ENCODE assay signal across 20 cellular contexts in the genomic region with DNA sequence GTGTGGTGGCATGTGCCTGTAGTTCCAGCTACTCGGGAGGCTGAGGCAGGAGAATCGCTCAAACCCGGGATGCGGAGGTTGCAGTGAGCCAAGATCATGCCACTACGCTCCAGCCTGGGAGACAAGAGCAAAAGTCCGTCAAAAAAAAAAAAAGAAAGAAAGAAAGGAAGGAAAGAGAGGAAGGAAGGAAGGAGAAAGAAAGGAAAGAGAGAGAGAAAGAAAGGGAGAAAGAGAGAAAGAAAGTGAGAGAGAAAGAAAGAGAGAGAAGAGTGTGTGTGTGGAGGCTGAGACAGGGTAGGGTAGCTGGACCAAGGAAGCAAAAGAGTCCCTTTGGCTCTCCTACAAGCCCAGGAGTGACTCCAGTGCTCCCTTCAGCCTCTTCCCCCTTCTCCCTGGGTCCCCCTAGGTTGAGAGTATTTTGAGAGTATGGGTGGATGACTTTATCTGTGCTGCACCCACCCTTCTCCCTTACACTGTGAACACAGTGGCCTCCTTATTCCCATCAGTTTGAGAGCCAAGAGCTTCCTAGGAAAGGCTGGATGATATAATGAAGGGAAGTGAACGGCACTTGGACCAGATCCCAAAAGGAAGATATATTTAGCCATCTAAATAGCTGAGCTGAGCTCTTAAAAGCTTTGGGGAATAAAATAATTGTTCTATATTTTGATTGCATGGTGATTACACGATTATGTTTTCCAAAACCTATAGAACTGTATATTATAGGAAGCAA. TPM values are rescaled to one million over a fixed set of nuclear protein-coding genes. Genes with fewer than 3 reads are reported as not detected.
DNase-seq lines count a peak whose midpoint lies in the region; ATAC-seq and TF ChIP-seq lines count a peak whose summit lies in the region.
"Had no signal": no experiment of that assay in that cellular context is flagged by ENCODE, and none has a peak within 500 bp of the region (broad histone marks: within the 10 kb centered on the region; RNA-seq: fewer than 3 reads in every experiment).

No MANE protein-coding gene starts in this region.

- no peaks in the 10 kb centered on the region for H3K27me3 ChIP-seq in BLaER1 treated with 17β-estradiol and CSF1 and Interleukin-3, amounts not matched to agents 10 nM and 100 nM
- no peaks in the 10 kb centered on the region for H3K27me3 ChIP-seq in foreskin keratinocyte
- H3K27me3 ChIP-seq: BE2C, SJSA1 had no signal

- H4K20me1 ChIP-seq in BLaER1 treated with 17β-estradiol and CSF1 and Interleukin-3, amounts not matched to agents 10 nM and 100 nM = no peaks in the 10 kb centered on the region

- no peak for DNase-seq in SK-N-MC (ENCODE audit: low read depth, low spot score)
- peak; percentile 44 for DNase-seq in fibroblast of the aortic adventitia (ENCODE audit: low read depth)
- no peak for DNase-seq in nephron progenitor cell
- DNase-seq in foreskin keratinocyte = no peak
- DNase-seq: activated B cell treated with CpG ODN at 0.5 μM for 24 hours; activated CD8-positive, alpha-beta T cell treated with anti-CD3 and anti-CD28 coated beads for 36 hours; activated T-cell treated with anti-CD3 and anti-CD28 coated beads, Interleukin-2, amount 50 U/mL, for 4 hours; BE2C; NCI-H1417 treated with DMSO at 0.1 percent for 48 hours; NCI-H748 treated with DMSO at 0.1 percent for 48 hours; PC-3 had no signal

- ATAC-seq in HG03460 (IDR thresholded peaks at IDR 0.05; ENCODE audit: unreplicated experiment) = no peak
- no peak for ATAC-seq in HG02678 (IDR thresholded peaks at IDR 0.05; ENCODE audit: unreplicated experiment)
- ATAC-seq in foreskin keratinocyte = no peak
- ATAC-seq: activated CD8-positive, alpha-beta T cell treated with anti-CD3 and anti-CD28 coated beads for 36 hours; activated T-cell treated with anti-CD3 and anti-CD28 coated beads, Interleukin-2, amount 50 U/mL, for 4 hours; PC-3; stimulated activated effector memory CD8-positive, alpha-beta T cell treated with anti-CD3 and anti-CD28 coated beads, Interleukin-12 subunit alpha, Interleukin-12 subunit beta, amount 100 ng/mL, for 72 hours had no signal

- peaks cover 10% of the 10 kb centered on the region for H3K36me3 Mint-ChIP-seq in nephron progenitor cell (ENCODE audit: low read depth)
- H3K36me3 Mint-ChIP-seq: activated naive CD8-positive, alpha-beta T cell had no signal

- peaks cover 9% of the 10 kb centered on the region for H3K9me3 Mint-ChIP-seq in nephron progenitor cell
- H3K9me3 Mint-ChIP-seq: activated B cell treated with CpG ODN at 0.5 μM for 24 hours; activated CD8-positive, alpha-beta T cell treated with anti-CD3 and anti-CD28 coated beads for 36 hours; activated T-cell treated with anti-CD3 and anti-CD28 coated beads, Interleukin-2, amount 50 U/mL, for 4 hours; stimulated activated effector memory CD8-positive, alpha-beta T cell treated with anti-CD3 and anti-CD28 coated beads, Interleukin-12 subunit alpha, Interleukin-12 subunit beta, amount 100 ng/mL, for 72 hours had no signal

- peak overlapping the region; percentile 54 for H3K27ac Mint-ChIP-seq in nephron progenitor cell
- H3K27ac Mint-ChIP-seq: activated B cell treated with CpG ODN at 0.5 μM for 24 hours; activated CD8-positive, alpha-beta T cell treated with anti-CD3 and anti-CD28 coated beads for 36 hours; activated naive CD8-positive, alpha-beta T cell; stimulated activated effector memory CD8-positive, alpha-beta T cell treated with anti-CD3 and anti-CD28 coated beads, Interleukin-12 subunit alpha, Interleukin-12 subunit beta, amount 100 ng/mL, for 72 hours had no signal

- no peaks in the 10 kb centered on the region for H3K27me3 Mint-ChIP-seq in nephron progenitor cell (ENCODE audit: low read depth, poor library complexity)
- H3K27me3 Mint-ChIP-seq: activated B cell treated with CpG ODN at 0.5 μM for 24 hours; activated CD8-positive, alpha-beta T cell treated with anti-CD3 and anti-CD28 coated beads for 36 hours; activated naive CD8-positive, alpha-beta T cell had no signal

- peak overlapping the region in 9 of 11 experiments; percentile 10 to 82 (median 75); a peak in 15 of 22 replicates for H3K4me2 ChIP-seq in BLaER1 treated with 17β-estradiol and CSF1 and Interleukin-3, amounts not matched to agents 10 nM and 100 nM

- peak overlapping the region in 5 of 11 experiments; percentile 54 to 70 (median 61); a peak in 7 of 22 replicates for H3K9ac ChIP-seq in BLaER1 treated with 17β-estradiol and CSF1 and Interleukin-3, amounts not matched to agents 10 nM and 100 nM
- H3K9ac ChIP-seq in SK-N-MC (ENCODE audit: insufficient read length) = no peak overlapping the region

- no peak overlapping the region for H3K4me3 Mint-ChIP-seq in nephron progenitor cell
- H3K4me3 Mint-ChIP-seq: activated B cell treated with CpG ODN at 0.5 μM for 24 hours; activated CD8-positive, alpha-beta T cell treated with anti-CD3 and anti-CD28 coated beads for 36 hours; activated naive CD8-positive, alpha-beta T cell; activated T-cell treated with anti-CD3 and anti-CD28 coated beads, Interleukin-2, amount 50 U/mL, for 4 hours; stimulated activated effector memory CD8-positive, alpha-beta T cell treated with anti-CD3 and anti-CD28 coated beads, Interleukin-12 subunit alpha, Interleukin-12 subunit beta, amount 100 ng/mL, for 72 hours had no signal

- peaks cover 0 to 40% (median 22%) of the 10 kb centered on the region in 10 experiments; a peak in 17 of 20 replicates for H3K4me1 ChIP-seq in BLaER1 treated with 17β-estradiol and CSF1 and Interleukin-3, amounts not matched to agents 10 nM and 100 nM
- H3K4me1 ChIP-seq in foreskin keratinocyte = no peaks in the 10 kb centered on the region
- H3K4me1 ChIP-seq: BE2C, SJSA1 had no signal

- no peaks in the 10 kb centered on the region for H3K9me3 ChIP-seq in BLaER1 treated with 17β-estradiol and CSF1 and Interleukin-3, amounts not matched to agents 10 nM and 100 nM (replicated peaks in 1 of 11)
- H3K9me3 ChIP-seq in SK-N-MC (ENCODE audit: low read depth, low read length) = no peaks in the 10 kb centered on the region
- H3K9me3 ChIP-seq: BE2C, SJSA1, thoracic aorta had no signal

- peaks cover 4% of the 10 kb centered on the region for H3K4me1 Mint-ChIP-seq in nephron progenitor cell
- H3K4me1 Mint-ChIP-seq: activated B cell treated with CpG ODN at 0.5 μM for 24 hours had no signal

- H3K4me3 ChIP-seq in BLaER1 treated with 17β-estradiol and CSF1 and Interleukin-3, amounts not matched to agents 10 nM and 100 nM = no peak overlapping the region
- H3K4me3 ChIP-seq in SK-N-MC (no peak overlapping the region), fibroblast of the aortic adventitia (ENCODE audit: low read depth, low read length) (no peak overlapping the region)
- H3K4me3 ChIP-seq: coronary artery, SJSA1, thoracic aorta had no signal

- TF ChIP-seq CTCF in fibroblast of the aortic adventitia (IDR thresholded peaks at IDR 0.05; ENCODE audit: insufficient read depth, low read length) (no peak), nephron progenitor cell (IDR thresholded peaks at IDR 0.05) (no peak), foreskin keratinocyte (conservative IDR thresholded peaks at IDR 0.05) (no peak)

- peak overlapping the region in 10 of 11 experiments; percentile 37 to 87 (median 70); a peak in 19 of 22 replicates for H3K27ac ChIP-seq in BLaER1 treated with 17β-estradiol and CSF1 and Interleukin-3, amounts not matched to agents 10 nM and 100 nM
- H3K27ac ChIP-seq in SK-N-MC = 0 out of 2 replicates have a peak overlapping the region, but pooled peaks have one; percentile 49
- no peak overlapping the region for H3K27ac ChIP-seq in foreskin keratinocyte
- H3K27ac ChIP-seq: coronary artery, epithelial cell of prostate, SJSA1, thoracic aorta had no signal

- peaks cover 0 to 10% (median 0%) of the 10 kb centered on the region in 11 experiments; a peak in 2 of 22 replicates for H3K36me3 ChIP-seq in BLaER1 treated with 17β-estradiol and CSF1 and Interleukin-3, amounts not matched to agents 10 nM and 100 nM
- peaks cover 6% of the 10 kb centered on the region; the same call in 1 of the 2 replicates for H3K36me3 ChIP-seq in SK-N-MC (ENCODE audit: insufficient read depth, low read length)
- H3K36me3 ChIP-seq: BE2C, SJSA1, thoracic aorta had no signal

RNA-seq across cellular contexts. Expression of a gene that starts 9.5 kb away (rescaled TPM):
- total RNA-seq in fibroblast of the aortic adventitia (ENCODE audit: low replicate concordance) (75.8 and 105 TPM in 2 replicates), foreskin keratinocyte (33.1 and 37.6 TPM in 2 replicates)
- 16.2 and 19.9 TPM in 2 replicates for polyA plus RNA-seq in foreskin keratinocyte

RNA-seq across cellular contexts. Expression of a gene that starts 39.7 kb away (rescaled TPM):
- total RNA-seq in fibroblast of the aortic adventitia (ENCODE audit: low replicate concordance) = 26.8 and 37.8 TPM in 2 replicates
- 58.4 and 71.7 TPM in 2 replicates for total RNA-seq in foreskin keratinocyte
- polyA plus RNA-seq in foreskin keratinocyte = 28.6 and 31.9 TPM in 2 replicates
